Comparison of ENCODE assay signal across 8 cellular contexts in the genomic region with DNA sequence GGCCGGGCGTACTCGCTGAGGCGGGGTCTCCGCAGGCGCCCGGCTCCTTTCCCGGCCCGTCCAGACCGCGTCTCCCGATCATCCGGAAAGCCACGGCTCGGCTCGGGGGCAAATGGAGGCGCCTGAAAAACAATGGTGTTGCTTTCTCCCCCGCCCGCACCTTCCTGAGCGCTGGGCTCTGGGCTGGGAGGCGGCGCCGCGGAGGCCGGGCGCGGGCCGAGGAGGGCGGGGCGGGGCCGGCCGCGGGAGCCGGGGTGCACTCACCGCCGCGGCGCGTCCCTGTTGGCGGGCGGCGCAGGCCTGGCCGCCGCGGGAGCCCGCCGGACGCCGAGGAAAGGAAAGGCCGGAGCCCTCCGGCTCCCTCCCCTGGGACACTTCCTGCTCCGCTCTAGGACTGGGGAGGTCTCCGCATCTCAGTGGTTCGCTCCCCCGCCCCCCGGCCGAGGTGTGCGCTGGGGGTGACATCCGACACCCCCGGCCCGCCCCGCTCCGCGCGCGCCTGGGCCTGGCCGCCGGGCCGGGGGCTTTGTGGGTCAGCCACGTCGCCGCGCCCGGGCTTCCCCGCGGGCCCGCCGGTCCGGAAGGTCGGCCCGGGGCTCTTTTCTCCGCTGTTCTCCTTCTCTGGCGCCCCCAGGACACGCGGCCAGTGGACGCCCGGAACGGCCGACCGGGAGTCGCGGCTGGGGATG. TPM values are rescaled to one million over a fixed set of nuclear protein-coding genes. Genes with fewer than 3 reads are reported as not detected.
DNase-seq lines count a peak whose midpoint lies in the region; ATAC-seq lines count a peak whose summit lies in the region.

Gene ZNF496 (minus strand): TSS at position 342 of the 689 bp plus-strand sequence. CDS start 2,289 bp downstream, outside the sequence.

- ATAC-seq in GM19035 (IDR thresholded peaks at IDR 0.05; ENCODE audit: unreplicated experiment), result peak; percentile 66
- peak; percentile 63 for ATAC-seq in HG03280 (IDR thresholded peaks at IDR 0.05; ENCODE audit: unreplicated experiment)
- ATAC-seq in left lobe of liver, result peak; percentile 89

- DNase-seq in Ammon's horn (ENCODE audit: low spot score), result peak; percentile 74
- DNase-seq in NCI-H345 (lab: John Stamatoyannopoulos, UW), result peak; percentile 81
- peak; percentile 45 to 53 for DNase-seq in activated CD4-positive, alpha-beta T cell treated with anti-CD3 and anti-CD28 coated beads for 4 hours
- DNase-seq in dedifferentiated amniotic fluid mesenchymal stem cell (ENCODE audit: extremely low spot score), result peak; percentile 63
- peak; percentile 70 for DNase-seq in left lobe of liver (ENCODE audit: low spot score)
- peak; percentile 41 for DNase-seq in stimulated activated CD4-positive, alpha-beta T cell treated with anti-CD3 and anti-CD28 coated beads, Interleukin-2, amount 100 ng/mL, for 4 hours (ENCODE audit: low read depth)

RNA-seq across cellular contexts. Expression of gene ZNF496, which starts in this region (rescaled TPM):
- 4.4 TPM for total RNA-seq in left lobe of liver

Comparison
In these comparisons a context has a peak if more than half of its experiments do, and no peak if none do; other contexts are left out.
1. Peak in every context shown above with its lines: DNase-seq and ATAC-seq.